Comparison of ENCODE assay signal across 14 cellular contexts in genomic region chr20:20680991-20681508, GRCh38. TPM values are rescaled to one million over a fixed set of nuclear protein-coding genes. Genes with fewer than 3 reads are reported as not detected.
DNase-seq lines count a peak whose midpoint lies in the region; ATAC-seq and TF ChIP-seq lines count a peak whose summit lies in the region.
"Had no signal": no experiment of that assay in that cellular context is flagged by ENCODE, and none has a peak within 500 bp of the region (broad histone marks: within the 10 kb centered on the region; RNA-seq: fewer than 3 reads in every experiment).

No MANE protein-coding gene starts in this region.

- POLR2A ChIA-PET in activated naive CD8-positive, alpha-beta T cell treated with anti-CD3 and anti-CD28 coated beads, Interleukin-2, amount 10 ng/mL, durations not matched to agents 7 days and 5 days (lab: Charles Lee), result interaction anchor here (1.4 kb wide), 1 partner anchor 31 kb away, joined by 3 read pairs; the partner anchor contains the start of gene RALGAPA2

- H2AFZ ChIP-seq in Karpas-422 (ENCODE audit: low read length), result peak overlapping the region; percentile 4; the same call in 1 of the 2 replicates

- no peak overlapping the region for H3K4me3 Mint-ChIP-seq in activated naive CD8-positive, alpha-beta T cell treated with anti-CD3 and anti-CD28 coated beads, Interleukin-2, amount 10 ng/mL, durations not matched to agents 7 days and 5 days
- no peak overlapping the region for H3K4me3 Mint-ChIP-seq in stimulated activated naive CD8-positive, alpha-beta T cell treated with anti-CD3 and anti-CD28 coated beads, Interleukin-15, amount 100 ng/mL, for 72 hours
- H3K4me3 Mint-ChIP-seq: endodermal cell; stimulated activated naive CD8-positive, alpha-beta T cell treated with anti-CD3 and anti-CD28 coated beads, Interleukin-15, Interleukin-2, amounts not matched to agents 100 ng/mL and 50 ng/mL, for 24 hours had no signal

- H3K36me3 ChIP-seq in left ventricle myocardium inferior (peaks cover 7% of the 10 kb centered on the region), Karpas-422 (ENCODE audit: insufficient read depth, low read length) (no peaks in the 10 kb centered on the region), aorta (ENCODE audit: control insufficient read depth in 1 of 2, insufficient read depth in 2 of 2, low read length in 1 of 2) (no peaks in the 10 kb centered on the region)
- H3K36me3 ChIP-seq: MG63 had no signal

- H4K20me1 ChIP-seq in Karpas-422 (ENCODE audit: insufficient read depth, low read depth, low read length), result no peaks in the 10 kb centered on the region; the same call in 1 of the 2 replicates

- H3K27ac ChIP-seq in right cardiac atrium (ENCODE audit: low read length), result no peak overlapping the region
- H3K27ac ChIP-seq in left ventricle myocardium inferior (replicated peaks), result no peak overlapping the region
- no peak overlapping the region for H3K27ac ChIP-seq in Karpas-422 (ENCODE audit: low read length)
- no peak overlapping the region for H3K27ac ChIP-seq in aorta (ENCODE audit: low read depth in 1 of 2, low read length in 2 of 2)

- H3K9me3 ChIP-seq in right cardiac atrium (ENCODE audit: control insufficient read depth, low read length) (no peaks in the 10 kb centered on the region), left ventricle myocardium inferior (replicated peaks) (no peaks in the 10 kb centered on the region), Karpas-422 (ENCODE audit: low read length) (no peaks in the 10 kb centered on the region), aorta (ENCODE audit: control insufficient read depth, low read length) (no peaks in the 10 kb centered on the region)
- H3K9me3 ChIP-seq: MG63 had no signal

- intact Hi-C loops in right cardiac atrium (cut with DNase I), result no loop called here
- intact Hi-C loops in left ventricle myocardium inferior (cut with micrococcal nuclease), result no loop called here
- intact Hi-C loops in aorta (cut with DNase I), result no loop called here

- H3K9me3 Mint-ChIP-seq in activated naive CD8-positive, alpha-beta T cell treated with anti-CD3 and anti-CD28 coated beads, Interleukin-2, amount 10 ng/mL, durations not matched to agents 7 days and 5 days, result no peaks in the 10 kb centered on the region
- H3K9me3 Mint-ChIP-seq in stimulated activated naive CD8-positive, alpha-beta T cell treated with anti-CD3 and anti-CD28 coated beads, Interleukin-15, amount 100 ng/mL, for 72 hours, result no peaks in the 10 kb centered on the region
- H3K9me3 Mint-ChIP-seq: endodermal cell; stimulated activated naive CD8-positive, alpha-beta T cell treated with anti-CD3 and anti-CD28 coated beads, Interleukin-15, Interleukin-2, amounts not matched to agents 100 ng/mL and 50 ng/mL, for 24 hours had no signal

- H3K9me2 ChIP-seq in Karpas-422 (replicated peaks; ENCODE audit: insufficient read depth, low read length), result no peaks in the 10 kb centered on the region

- H3K36me3 Mint-ChIP-seq in activated naive CD8-positive, alpha-beta T cell treated with anti-CD3 and anti-CD28 coated beads, Interleukin-2, amount 10 ng/mL, durations not matched to agents 7 days and 5 days, result peaks cover 21% of the 10 kb centered on the region

- H3K4me3 ChIP-seq in right cardiac atrium (ENCODE audit: low read length) (no peak overlapping the region), left ventricle myocardium inferior (no peak overlapping the region), Karpas-422 (ENCODE audit: low read length) (no peak overlapping the region), aorta (ENCODE audit: low read length in 2 of 2) (no peak overlapping the region)
- H3K4me3 ChIP-seq: MG63 had no signal

- ATAC-seq in right cardiac atrium (peak; percentile 42 to 46), aorta (ENCODE audit: low FRiP score) (peak; percentile 46)
- no peak for ATAC-seq in activated naive CD8-positive, alpha-beta T cell treated with anti-CD3 and anti-CD28 coated beads, Interleukin-2, amount 10 ng/mL, durations not matched to agents 7 days and 5 days (ENCODE audit: low read depth)
- ATAC-seq in stimulated activated naive CD8-positive, alpha-beta T cell treated with anti-CD3 and anti-CD28 coated beads, Interleukin-15, amount 100 ng/mL, for 72 hours, result no peak
- ATAC-seq: Panc1 had no signal

- no peak for DNase-seq in right cardiac atrium
- DNase-seq in left ventricle myocardium inferior, result no peak
- DNase-seq in Karpas-422, result peak; percentile 47
- DNase-seq in activated naive CD8-positive, alpha-beta T cell treated with anti-CD3 and anti-CD28 coated beads, Interleukin-2, amount 10 ng/mL, durations not matched to agents 7 days and 5 days, result no peak
- no peak for DNase-seq in aorta
- DNase-seq in activated CD4-positive, CD25-positive, alpha-beta regulatory T cell (lab: John Stamatoyannopoulos, UW), result no peak
- DNase-seq in DMS153 treated with DMSO at 0.1 percent for 48 hours (lab: John Stamatoyannopoulos, UW; ENCODE audit: unreplicated experiment), result no peak
- no peak for DNase-seq in stimulated activated naive CD8-positive, alpha-beta T cell treated with anti-CD3 and anti-CD28 coated beads, Interleukin-15, amount 100 ng/mL, for 72 hours
- DNase-seq: activated CD4-positive, alpha-beta T cell treated with anti-CD3 and anti-CD28 coated beads for 1 hour; endodermal cell; MG63; stimulated activated CD4-positive, alpha-beta T cell treated with anti-CD3 and anti-CD28 coated beads, Interleukin-12 subunit alpha, Interleukin-12 subunit beta, amount 100 ng/mL, for 4 hours had no signal

- H3K4me1 ChIP-seq in right cardiac atrium (ENCODE audit: control insufficient read depth, insufficient read depth, low read length), result peaks cover 2% of the 10 kb centered on the region
- peaks cover 33% of the 10 kb centered on the region for H3K4me1 ChIP-seq in left ventricle myocardium inferior
- H3K4me1 ChIP-seq in Karpas-422 (ENCODE audit: low read length), result peaks cover 8% of the 10 kb centered on the region
- H3K4me1 ChIP-seq in aorta (ENCODE audit: control insufficient read depth in 1 of 2, insufficient read depth in 2 of 2, low read length in 2 of 2), result no peaks in the 10 kb centered on the region

- WGBS in right cardiac atrium, result 67% methylated on average over 7 of the region's 7 CpGs
- WGBS in aorta, 2 donors, result 82 to 84% methylated on average over 7 of the region's 7 CpGs

- TF ChIP-seq CTCF in left ventricle myocardium inferior (IDR thresholded peaks at IDR 0.05; ENCODE audit: borderline replicate concordance), result no peak

- H3K4me2 ChIP-seq in Karpas-422 (ENCODE audit: low read depth, low read length, poor library complexity, severe bottlenecking), result no peak overlapping the region

- peak overlapping the region; percentile 13 for H3K27ac Mint-ChIP-seq in activated naive CD8-positive, alpha-beta T cell treated with anti-CD3 and anti-CD28 coated beads, Interleukin-2, amount 10 ng/mL, durations not matched to agents 7 days and 5 days
- H3K27ac Mint-ChIP-seq in stimulated activated naive CD8-positive, alpha-beta T cell treated with anti-CD3 and anti-CD28 coated beads, Interleukin-15, amount 100 ng/mL, for 72 hours, result no peak overlapping the region
- H3K27ac Mint-ChIP-seq: endodermal cell; stimulated activated naive CD8-positive, alpha-beta T cell treated with anti-CD3 and anti-CD28 coated beads, Interleukin-15, Interleukin-2, amounts not matched to agents 100 ng/mL and 50 ng/mL, for 24 hours had no signal

- no peaks in the 10 kb centered on the region for H3K27me3 Mint-ChIP-seq in activated naive CD8-positive, alpha-beta T cell treated with anti-CD3 and anti-CD28 coated beads, Interleukin-2, amount 10 ng/mL, durations not matched to agents 7 days and 5 days
- no peaks in the 10 kb centered on the region for H3K27me3 Mint-ChIP-seq in stimulated activated naive CD8-positive, alpha-beta T cell treated with anti-CD3 and anti-CD28 coated beads, Interleukin-15, amount 100 ng/mL, for 72 hours
- H3K27me3 Mint-ChIP-seq: stimulated activated naive CD8-positive, alpha-beta T cell treated with anti-CD3 and anti-CD28 coated beads, Interleukin-15, Interleukin-2, amounts not matched to agents 100 ng/mL and 50 ng/mL, for 24 hours had no signal

- no peaks in the 10 kb centered on the region for H3K79me2 ChIP-seq in Karpas-422 (ENCODE audit: low read length)

- H3K27me3 ChIP-seq in right cardiac atrium (ENCODE audit: control insufficient read depth, insufficient read depth) (no peaks in the 10 kb centered on the region), left ventricle myocardium inferior (ENCODE audit: low read depth) (no peaks in the 10 kb centered on the region), Karpas-422 (ENCODE audit: low read length) (no peaks in the 10 kb centered on the region), aorta (ENCODE audit: control insufficient read depth in 1 of 2, insufficient read depth in 2 of 2, low read length in 1 of 2) (no peaks in the 10 kb centered on the region)
- H3K27me3 ChIP-seq: MG63 had no signal

- H3K9ac ChIP-seq in Karpas-422 (ENCODE audit: low read length), result no peak overlapping the region

- H3K4me1 Mint-ChIP-seq in activated naive CD8-positive, alpha-beta T cell treated with anti-CD3 and anti-CD28 coated beads, Interleukin-2, amount 10 ng/mL, durations not matched to agents 7 days and 5 days, result peaks cover 28% of the 10 kb centered on the region
- H3K4me1 Mint-ChIP-seq in stimulated activated naive CD8-positive, alpha-beta T cell treated with anti-CD3 and anti-CD28 coated beads, Interleukin-15, amount 100 ng/mL, for 72 hours, result peaks cover 44% of the 10 kb centered on the region

RNA-seq across cellular contexts. Expression of gene RALGAPA2, which starts 31.4 kb away (rescaled TPM):
- total RNA-seq in right cardiac atrium (10 to 100 TPM; 24.3 to 32.1 (median 26.6) TPM), left ventricle myocardium inferior (21.0 TPM), aorta (10 to 100 TPM; 34.8 to 62.3 TPM)
- polyA plus RNA-seq in right cardiac atrium (7.2 TPM), aorta (1 to 10 TPM; 2.2 to 3.5 TPM)
- 6.3 and 6.5 TPM in 2 replicates for total RNA-seq in Karpas-422 (2014; rRNA removed; shearing (Covaris generic); ENCODE audit: low replicate concordance)
- total RNA-seq in activated naive CD8-positive, alpha-beta T cell treated with anti-CD3 and anti-CD28 coated beads, Interleukin-2, amount 10 ng/mL, durations not matched to agents 7 days and 5 days, result 10 to 100 TPM; 25.1 to 28.6 TPM

Comparison
In these comparisons a context has a peak if more than half of its experiments do, and no peak if none do; other contexts are left out.
1. ATAC-seq: peak in right cardiac atrium (2 of 2) and aorta (single experiment); none in activated naive CD8-positive, alpha-beta T cell treated with anti-CD3 and anti-CD28 coated beads, Interleukin-2, amount 10 ng/mL, durations not matched to agents 7 days and 5 days (single experiment) and stimulated activated naive CD8-positive, alpha-beta T cell treated with anti-CD3 and anti-CD28 coated beads, Interleukin-15, amount 100 ng/mL, for 72 hours (single experiment).